Comparison of ENCODE assay signal across 8 cellular contexts in the genomic region with DNA sequence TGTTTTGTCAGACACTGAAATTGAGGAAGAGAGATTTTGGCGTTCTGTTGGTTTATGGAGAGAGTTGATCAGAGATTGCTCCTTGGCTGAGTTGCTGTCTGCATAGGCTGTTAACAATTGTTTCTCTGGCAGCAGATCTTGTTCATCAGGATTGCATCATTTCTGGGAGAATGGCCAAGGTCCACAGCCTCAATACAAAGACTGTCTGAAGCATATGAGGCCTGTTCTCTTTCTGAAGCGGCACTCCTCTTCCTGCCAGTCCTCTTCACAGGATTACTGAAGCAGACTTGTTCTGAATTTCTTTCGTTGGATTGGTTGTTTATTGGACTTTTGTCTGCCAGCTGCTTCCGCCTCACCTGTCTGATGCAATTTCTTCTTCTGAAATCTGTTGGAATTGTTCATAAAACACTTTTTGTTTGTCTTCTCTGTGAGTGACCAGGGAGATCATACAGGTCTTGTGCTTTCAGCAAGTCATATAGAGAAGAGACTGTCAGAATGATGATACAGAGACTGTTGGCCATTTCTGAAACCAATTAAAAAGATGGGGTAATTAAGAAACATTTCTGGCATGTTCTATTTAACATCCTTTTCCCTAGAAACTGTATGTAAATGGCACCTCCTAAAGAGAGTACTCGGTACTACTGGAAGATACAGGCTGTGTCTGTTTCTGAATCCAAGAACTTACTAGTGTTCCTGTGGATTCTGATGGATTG. TPM values are rescaled to one million over a fixed set of nuclear protein-coding genes. Genes with fewer than 3 reads are reported as not detected.
DNase-seq lines count a peak whose midpoint lies in the region; ATAC-seq and TF ChIP-seq lines count a peak whose summit lies in the region.

No MANE protein-coding gene starts in this region.

- peak; percentile 67 for TF ChIP-seq CTCF in cardiac muscle cell (IDR thresholded peaks at IDR 0.05; ENCODE audit: low read depth, low read length)
- TF ChIP-seq CTCF in osteocyte (IDR thresholded peaks at IDR 0.05), result peak; percentile 73

- no peaks in the 10 kb centered on the region for H3K27me3 ChIP-seq in cardiac muscle cell

- H3K27ac Mint-ChIP-seq in osteocyte (ENCODE audit: unreplicated experiment), result peak overlapping the region; percentile 97

- no peaks in the 10 kb centered on the region for H3K27me3 Mint-ChIP-seq in osteocyte (ENCODE audit: unreplicated experiment)

- peaks cover 20% of the 10 kb centered on the region for H3K4me1 ChIP-seq in cardiac muscle cell (ENCODE audit: low read depth)

- H3K9me3 Mint-ChIP-seq in osteocyte (ENCODE audit: unreplicated experiment), result no peaks in the 10 kb centered on the region

- no peaks in the 10 kb centered on the region for H3K9me3 ChIP-seq in cardiac muscle cell (ENCODE audit: low read depth)

- H3K27ac ChIP-seq in angular gyrus (ENCODE audit: low read depth, low read length) (peak overlapping the region; percentile 95), cardiac muscle cell (peak overlapping the region; percentile 89)

- H3K4me1 Mint-ChIP-seq in osteocyte (ENCODE audit: unreplicated experiment), result peaks cover 57% of the 10 kb centered on the region

- H3K36me3 ChIP-seq in cardiac muscle cell, result peaks cover 27% of the 10 kb centered on the region

- DNase-seq in CMK (ENCODE audit: low read depth) (peak; percentile 60), NCI-H748 treated with DMSO at 0.1 percent for 48 hours (lab: John Stamatoyannopoulos, UW) (peak; percentile 72), cardiac muscle cell (ENCODE audit: low read depth in 1 of 2, low spot score in 1 of 2) (peak; percentile 77 to 98), osteocyte (ENCODE audit: extremely low spot score, unreplicated experiment) (peak; percentile 89)

- H3K36me3 Mint-ChIP-seq in osteocyte (ENCODE audit: unreplicated experiment), result peaks cover 18% of the 10 kb centered on the region

- ATAC-seq in HG02610 (IDR thresholded peaks at IDR 0.05; ENCODE audit: unreplicated experiment), result peak; percentile 47
- no peak for ATAC-seq in GM18858 (IDR thresholded peaks at IDR 0.05; ENCODE audit: unreplicated experiment)
- ATAC-seq in HG02763 (IDR thresholded peaks at IDR 0.05; ENCODE audit: unreplicated experiment), result no peak

- peak overlapping the region; percentile 52 for H3K4me3 Mint-ChIP-seq in osteocyte (ENCODE audit: unreplicated experiment)

- no peak overlapping the region for H3K4me3 ChIP-seq in cardiac muscle cell

RNA-seq across cellular contexts. Expression of a gene that starts 25.5 kb away (rescaled TPM):
- 107 and 275 TPM in 2 replicates for total RNA-seq in cardiac muscle cell
- 176 and 306 TPM in 2 replicates for polyA plus RNA-seq in cardiac muscle cell
- 154 and 161 TPM in 2 replicates for total RNA-seq in osteocyte
